Comparison of ENCODE assay signal across 1 cellular context in genomic region chr17:81539571-81539900, GRCh38.
TF ChIP-seq lines count a peak whose summit lies in the region.

No MANE protein-coding gene starts in this region.

TF ChIP-seq in H1, 55 proteins besides CTCF, POLR2A, EP300 and RAD21:
- no peak for TF ChIP-seq CHD2 (IDR thresholded peaks at IDR 0.05; ENCODE audit: low read length)
- no peak for TF ChIP-seq RNF2 (IDR thresholded peaks at IDR 0.05; ENCODE audit: borderline replicate concordance, low read depth, low read length, missing control alignments, poor library complexity, severe bottlenecking)
- TF ChIP-seq TEAD4 (IDR thresholded peaks at IDR 0.05; ENCODE audit: low read depth, low read length) = no peak
- TF ChIP-seq EZH2 (IDR thresholded peaks at IDR 0.05; ENCODE audit: low read depth, low read length, severe bottlenecking) = no peak
- TF ChIP-seq KDM4A (IDR thresholded peaks at IDR 0.05; ENCODE audit: low read depth, low read length, severe bottlenecking) = no peak
- TF ChIP-seq JUND (IDR thresholded peaks at IDR 0.05; ENCODE audit: low read length) = no peak
- no peak for TF ChIP-seq USF2 (IDR thresholded peaks at IDR 0.05; ENCODE audit: low read length)
- TF ChIP-seq GABPA (IDR thresholded peaks at IDR 0.05; ENCODE audit: borderline replicate concordance, insufficient read depth, low read length) = no peak
- TF ChIP-seq, protein P1, sequence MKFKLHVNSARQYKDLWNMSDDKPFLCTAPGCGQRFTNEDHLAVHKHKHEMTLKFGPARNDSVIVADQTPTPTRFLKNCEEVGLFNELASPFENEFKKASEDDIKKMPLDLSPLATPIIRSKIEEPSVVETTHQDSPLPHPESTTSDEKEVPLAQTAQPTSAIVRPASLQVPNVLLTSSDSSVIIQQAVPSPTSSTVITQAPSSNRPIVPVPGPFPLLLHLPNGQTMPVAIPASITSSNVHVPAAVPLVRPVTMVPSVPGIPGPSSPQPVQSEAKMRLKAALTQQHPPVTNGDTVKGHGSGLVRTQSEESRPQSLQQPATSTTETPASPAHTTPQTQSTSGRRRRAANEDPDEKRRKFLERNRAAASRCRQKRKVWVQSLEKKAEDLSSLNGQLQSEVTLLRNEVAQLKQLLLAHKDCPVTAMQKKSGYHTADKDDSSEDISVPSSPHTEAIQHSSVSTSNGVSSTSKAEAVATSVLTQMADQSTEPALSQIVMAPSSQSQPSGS (IDR thresholded peaks at IDR 0.05; ENCODE audit: low read length) = no peak
- no peak for TF ChIP-seq MAX (IDR thresholded peaks at IDR 0.05)
- no peak for TF ChIP-seq FOSL1 (IDR thresholded peaks at IDR 0.05; ENCODE audit: insufficient read depth, low read depth, low read length)
- no peak for TF ChIP-seq HDAC2 (IDR thresholded peaks at IDR 0.05; ENCODE audit: borderline replicate concordance in 1 of 2, low read depth in 2 of 2, low read length in 2 of 2)
- no peak for TF ChIP-seq BACH1 (IDR thresholded peaks at IDR 0.05; ENCODE audit: low read length)
- no peak for TF ChIP-seq SP4 (IDR thresholded peaks at IDR 0.05; ENCODE audit: low read length)
- no peak for TF ChIP-seq RFX5 (IDR thresholded peaks at IDR 0.05; ENCODE audit: borderline replicate concordance, low read depth, low read length)
- TF ChIP-seq SAP30 (IDR thresholded peaks at IDR 0.05; ENCODE audit: insufficient read depth, insufficient replicate concordance, low read length) = no peak
- no peak for TF ChIP-seq SP2 (IDR thresholded peaks at IDR 0.05; ENCODE audit: low read length)
- TF ChIP-seq GTF2F1 (IDR thresholded peaks at IDR 0.05; ENCODE audit: borderline replicate concordance, low read depth, low read length) = no peak
- no peak for TF ChIP-seq JUN (IDR thresholded peaks at IDR 0.05; ENCODE audit: low read depth, low read length)
TF ChIP-seq in H1: peak in this region for 0.
